Comparison of ENCODE assay signal across 17 cellular contexts in genomic region chr4:96395747-96396146, GRCh38.
DNase-seq lines count a peak whose midpoint lies in the region; TF ChIP-seq lines count a peak whose summit lies in the region.
"Had no signal": no experiment of that assay in that cellular context is flagged by ENCODE, and none has a peak within 500 bp of the region (broad histone marks: within the 10 kb centered on the region; RNA-seq: fewer than 3 reads in every experiment).

No MANE protein-coding gene starts in this region.

- H4K91ac ChIP-seq in H9 (ENCODE audit: insufficient read length, low read depth, low read length), result no peak overlapping the region

- no peak overlapping the region for H3K4me2 ChIP-seq in H9 (ENCODE audit: insufficient read depth, insufficient read length, low read length)
- H3K4me2 ChIP-seq in smooth muscle cell, result no peak overlapping the region
- H3K4me2 ChIP-seq: A549, GM23338 had no signal

- no peaks in the 10 kb centered on the region for H3K9me3 ChIP-seq in H9 (ENCODE audit: control insufficient read depth, low read depth, low read length)
- H3K9me3 ChIP-seq in smooth muscle cell (replicated peaks; ENCODE audit: low read depth), result no peaks in the 10 kb centered on the region
- H3K9me3 ChIP-seq: A549, Caco-2 had no signal

- H3T11ph ChIP-seq in H9 (ENCODE audit: low read length), result no peak overlapping the region

- H3K4me3 Mint-ChIP-seq in H9 (no peak overlapping the region), chondrocyte (ENCODE audit: unreplicated experiment) (no peak overlapping the region), mesothelial cell of epicardium (no peak overlapping the region)
- H3K4me3 Mint-ChIP-seq: CD4-positive, alpha-beta T cell; GM23338 had no signal

- no peak overlapping the region for H2BK120ac ChIP-seq in H9 (ENCODE audit: low read depth, low read length, poor library complexity, severe bottlenecking)

- no peak overlapping the region for H3K23ac ChIP-seq in H9 (ENCODE audit: insufficient read length, low read depth, low read length)

- no peaks in the 10 kb centered on the region for H3K23me2 ChIP-seq in H9 (ENCODE audit: insufficient read length, low read depth, low read length, poor library complexity, severe bottlenecking)

- H3K79me1 ChIP-seq in H9 (ENCODE audit: insufficient read depth, low read depth, low read length, poor library complexity, severe bottlenecking), result no peaks in the 10 kb centered on the region

- H3K27ac ChIP-seq in H9 (ENCODE audit: insufficient read length, low read depth, low read length) (no peak overlapping the region), smooth muscle cell (ENCODE audit: low read depth) (no peak overlapping the region)
- H3K27ac ChIP-seq: 22Rv1, A549, C4-2B, HL-60 had no signal

- DNase-seq in H9 (no peak), chondrocyte (ENCODE audit: low spot score) (no peak), mesothelial cell of epicardium (ENCODE audit: low spot score in 2 of 2, unreplicated experiment in 2 of 2) (no peak), smooth muscle cell (lab: John Stamatoyannopoulos, UW; ENCODE audit: unreplicated experiment) (no peak), NCI-H2227 (lab: John Stamatoyannopoulos, UW; ENCODE audit: unreplicated experiment) (no peak), RKO (ENCODE audit: low spot score) (no peak), NCI-H748 (lab: John Stamatoyannopoulos, UW; ENCODE audit: unreplicated experiment) (no peak)
- DNase-seq: AML-193; Caco-2; CD4-positive, alpha-beta T cell; GDM1; IMR-90 had no signal

- H3K4me1 ChIP-seq in H9 (ENCODE audit: insufficient read depth, low read length) (no peaks in the 10 kb centered on the region), smooth muscle cell (ENCODE audit: low read depth) (no peaks in the 10 kb centered on the region)
- H3K4me1 ChIP-seq: A549, Caco-2 had no signal

- H3K9ac ChIP-seq in H9 (ENCODE audit: extremely low read depth, insufficient read length, low read length) (no peak overlapping the region), smooth muscle cell (ENCODE audit: low read depth) (no peak overlapping the region)

- H3K36me3 ChIP-seq in smooth muscle cell (ENCODE audit: low read depth), result no peaks in the 10 kb centered on the region

- no peak overlapping the region for H3K56ac ChIP-seq in H9 (ENCODE audit: insufficient read length, low read depth, low read length)

- H3K27me3 ChIP-seq in H9 (ENCODE audit: insufficient read depth, low read length), result no peaks in the 10 kb centered on the region
- no peaks in the 10 kb centered on the region for H3K27me3 ChIP-seq in smooth muscle cell (ENCODE audit: low read depth)

- no peaks in the 10 kb centered on the region for H3F3A ChIP-seq in smooth muscle cell (ENCODE audit: low read depth)

- H3K36me3 Mint-ChIP-seq in H9 (ENCODE audit: insufficient read depth in 1 of 3, low read depth in 3 of 3) (peaks cover 0 to 6% (median 0%) of the 10 kb centered on the region in 3 experiments; a peak in 2 of 7 replicates), chondrocyte (ENCODE audit: low read depth) (no peaks in the 10 kb centered on the region), mesothelial cell of epicardium (peaks cover 3% of the 10 kb centered on the region)

- H2BK20ac ChIP-seq in H9 (ENCODE audit: low read depth, low read length, poor library complexity, severe bottlenecking), result no peak overlapping the region

- H2AFZ ChIP-seq in H9 (ENCODE audit: low read length), result no peak overlapping the region
- H2AFZ ChIP-seq in smooth muscle cell (ENCODE audit: low read depth), result no peak overlapping the region
- H2AFZ ChIP-seq: GM23338 had no signal

- H3K14ac ChIP-seq in H9 (ENCODE audit: insufficient read depth, low read length), result no peak overlapping the region

- no peak overlapping the region for H2BK15ac ChIP-seq in H9 (ENCODE audit: low read depth, low read length)

- H3K27me3 Mint-ChIP-seq in H9 (ENCODE audit: low read depth) (no peaks in the 10 kb centered on the region), chondrocyte (ENCODE audit: low read depth) (no peaks in the 10 kb centered on the region), mesothelial cell of epicardium (ENCODE audit: low read depth) (no peaks in the 10 kb centered on the region)
- H3K27me3 Mint-ChIP-seq: CD4-positive, alpha-beta T cell had no signal

- H2BK5ac ChIP-seq in H9 (ENCODE audit: insufficient read length, low read length), result no peak overlapping the region

- no peaks in the 10 kb centered on the region for H3K4me1 Mint-ChIP-seq in H9
- H3K4me1 Mint-ChIP-seq in chondrocyte (ENCODE audit: low read depth), result no peaks in the 10 kb centered on the region
- H3K4me1 Mint-ChIP-seq in mesothelial cell of epicardium, result no peaks in the 10 kb centered on the region
- H3K4me1 Mint-ChIP-seq: GM23338 had no signal

- H3K4me3 ChIP-seq in smooth muscle cell, result no peak overlapping the region
- H3K4me3 ChIP-seq: A549, GM23338 had no signal

- peak; percentile 31; the same call in 1 of the 3 replicates for TF ChIP-seq CTCF in H9 (conservative IDR thresholded peaks at IDR 0.05)
- peak; percentile 27 for TF ChIP-seq CTCF in chondrocyte (IDR thresholded peaks at IDR 0.05)
- peak; percentile 49 for TF ChIP-seq CTCF in mesothelial cell of epicardium (IDR thresholded peaks at IDR 0.05; ENCODE audit: unreplicated experiment)
- TF ChIP-seq CTCF in smooth muscle cell (IDR thresholded peaks at IDR 0.05; ENCODE audit: borderline replicate concordance, insufficient read depth, poor library complexity, severe bottlenecking), result peak; percentile 6

- no peak overlapping the region for H2AK5ac ChIP-seq in H9 (ENCODE audit: insufficient read length, low read length)

- H4K5ac ChIP-seq in H9 (ENCODE audit: insufficient read length, low read depth, low read length), result no peak overlapping the region

- peaks cover 0 to 2% of the 10 kb centered on the region in 2 experiments; a peak in 3 of 5 replicates for H3K9me3 Mint-ChIP-seq in H9
- peaks cover 7% of the 10 kb centered on the region for H3K9me3 Mint-ChIP-seq in chondrocyte (ENCODE audit: low read depth)
- peaks cover 30% of the 10 kb centered on the region for H3K9me3 Mint-ChIP-seq in mesothelial cell of epicardium

- no peak overlapping the region for H2BK12ac ChIP-seq in H9 (ENCODE audit: insufficient read length, low read depth, low read length)

- no peak overlapping the region for H4K8ac ChIP-seq in H9 (replicated peaks; ENCODE audit: insufficient read length, low read depth, low read length)

- H3K27ac Mint-ChIP-seq in H9 (no peak overlapping the region), chondrocyte (ENCODE audit: unreplicated experiment) (no peak overlapping the region), mesothelial cell of epicardium (no peak overlapping the region)
- H3K27ac Mint-ChIP-seq: CD4-positive, alpha-beta T cell; GM23338 had no signal

- H3K18ac ChIP-seq in H9 (ENCODE audit: insufficient read length, low read depth, low read length), result no peak overlapping the region

- no peaks in the 10 kb centered on the region for H4K20me1 ChIP-seq in H9 (ENCODE audit: control insufficient read depth, insufficient read depth, insufficient read length)
- H4K20me1 ChIP-seq in smooth muscle cell (ENCODE audit: low read depth), result no peaks in the 10 kb centered on the region

- no peak overlapping the region for H3K4ac ChIP-seq in H9 (ENCODE audit: low read depth, low read length)

- H3K79me2 ChIP-seq in H9 (ENCODE audit: insufficient read depth, low read length) (no peaks in the 10 kb centered on the region), smooth muscle cell (ENCODE audit: low read depth) (no peaks in the 10 kb centered on the region)
